1 cellular context compared by ENCODE assay signal in genomic region chr11:82680252-82680651, GRCh38.
TF ChIP-seq lines count a peak whose summit lies in the region.

No MANE protein-coding gene starts in this region.

TF ChIP-seq in HEK293, 187 proteins besides CTCF, POLR2A, EP300 and RAD21 (continued from another document):
- TF ChIP-seq, protein P1, sequence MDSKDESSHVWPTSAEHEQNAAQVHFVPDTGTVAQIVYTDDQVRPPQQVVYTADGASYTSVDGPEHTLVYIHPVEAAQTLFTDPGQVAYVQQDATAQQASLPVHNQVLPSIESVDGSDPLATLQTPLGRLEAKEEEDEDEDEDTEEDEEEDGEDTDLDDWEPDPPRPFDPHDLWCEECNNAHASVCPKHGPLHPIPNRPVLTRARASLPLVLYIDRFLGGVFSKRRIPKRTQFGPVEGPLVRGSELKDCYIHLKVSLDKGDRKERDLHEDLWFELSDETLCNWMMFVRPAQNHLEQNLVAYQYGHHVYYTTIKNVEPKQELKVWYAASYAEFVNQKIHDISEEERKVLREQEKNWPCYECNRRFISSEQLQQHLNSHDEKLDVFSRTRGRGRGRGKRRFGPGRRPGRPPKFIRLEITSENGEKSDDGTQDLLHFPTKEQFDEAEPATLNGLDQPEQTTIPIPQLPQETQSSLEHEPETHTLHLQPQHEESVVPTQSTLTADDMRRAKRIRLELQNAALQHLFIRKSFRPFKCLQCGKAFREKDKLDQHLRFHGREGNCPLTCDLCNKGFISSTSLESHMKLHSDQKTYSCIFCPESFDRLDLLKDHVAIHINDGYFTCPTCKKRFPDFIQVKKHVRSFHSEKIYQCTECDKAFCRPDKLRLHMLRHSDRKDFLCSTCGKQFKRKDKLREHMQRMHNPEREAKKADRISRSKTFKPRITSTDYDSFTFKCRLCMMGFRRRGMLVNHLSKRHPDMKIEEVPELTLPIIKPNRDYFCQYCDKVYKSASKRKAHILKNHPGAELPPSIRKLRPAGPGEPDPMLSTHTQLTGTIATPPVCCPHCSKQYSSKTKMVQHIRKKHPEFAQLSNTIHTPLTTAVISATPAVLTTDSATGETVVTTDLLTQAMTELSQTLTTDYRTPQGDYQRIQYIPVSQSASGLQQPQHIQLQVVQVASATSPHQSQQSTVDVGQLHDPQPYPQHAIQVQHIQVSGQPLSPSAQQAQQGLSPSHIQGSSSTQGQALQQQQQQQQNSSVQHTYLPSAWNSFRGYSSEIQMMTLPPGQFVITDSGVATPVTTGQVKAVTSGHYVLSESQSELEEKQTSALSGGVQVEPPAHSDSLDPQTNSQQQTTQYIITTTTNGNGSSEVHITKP (tag by site-specific recombination; IDR thresholded peaks at IDR 0.05): peak; percentile 81
- TF ChIP-seq ZBTB1 (tag by site-specific recombination; IDR thresholded peaks at IDR 0.05) (no peak), ZNF174 (tag by site-specific recombination; IDR thresholded peaks at IDR 0.05) (no peak), ZNF830 (tag by site-specific recombination; IDR thresholded peaks at IDR 0.05; ENCODE audit: low read depth) (no peak), KLF1 (tag by site-specific recombination; IDR thresholded peaks at IDR 0.05) (peak; percentile 22; the same call in 1 of the 2 replicates), ZNF560 (tag by site-specific recombination; IDR thresholded peaks at IDR 0.05; ENCODE audit: borderline replicate concordance) (no peak), ZNF16 (tag by site-specific recombination; IDR thresholded peaks at IDR 0.05; ENCODE audit: low read depth) (no peak), ZSCAN4 (tag by site-specific recombination; IDR thresholded peaks at IDR 0.05) (no peak), ZNF112 (tag by site-specific recombination; IDR thresholded peaks at IDR 0.05) (no peak), ZNF366 (tag by site-specific recombination; conservative IDR thresholded peaks at IDR 0.05) (no peak), ZNF776 (tag by site-specific recombination; IDR thresholded peaks at IDR 0.05; ENCODE audit: borderline replicate concordance) (no peak)
- TF ChIP-seq, protein P2, sequence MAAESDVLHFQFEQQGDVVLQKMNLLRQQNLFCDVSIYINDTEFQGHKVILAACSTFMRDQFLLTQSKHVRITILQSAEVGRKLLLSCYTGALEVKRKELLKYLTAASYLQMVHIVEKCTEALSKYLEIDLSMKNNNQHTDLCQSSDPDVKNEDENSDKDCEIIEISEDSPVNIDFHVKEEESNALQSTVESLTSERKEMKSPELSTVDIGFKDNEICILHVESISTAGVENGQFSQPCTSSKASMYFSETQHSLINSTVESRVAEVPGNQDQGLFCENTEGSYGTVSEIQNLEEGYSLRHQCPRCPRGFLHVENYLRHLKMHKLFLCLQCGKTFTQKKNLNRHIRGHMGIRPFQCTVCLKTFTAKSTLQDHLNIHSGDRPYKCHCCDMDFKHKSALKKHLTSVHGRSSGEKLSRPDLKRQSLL (tag by site-specific recombination; IDR thresholded peaks at IDR 0.05): no peak
